In the genomic region with DNA sequence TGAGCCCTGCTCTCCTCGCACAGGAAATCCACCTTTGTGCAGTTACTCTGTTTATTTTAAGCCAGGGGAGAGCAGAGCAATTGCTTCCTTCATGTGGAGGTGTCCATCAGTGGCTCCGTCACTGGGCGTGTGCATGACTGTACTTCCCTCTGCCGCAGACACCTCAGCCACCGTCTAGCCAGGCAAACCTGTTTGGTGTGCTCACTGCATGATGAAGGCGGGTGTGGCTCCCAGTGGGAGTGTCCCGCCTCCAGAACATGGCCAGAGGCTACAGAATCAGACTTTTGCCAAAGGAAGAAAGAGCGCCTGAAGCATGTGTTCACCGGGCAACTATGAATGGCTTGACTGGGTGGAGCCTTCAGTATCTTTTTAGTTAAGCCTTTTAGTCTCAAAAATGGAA, we compare ENCODE assay signal across 10 cellular contexts. TPM values are rescaled to one million over a fixed set of nuclear protein-coding genes. Genes with fewer than 3 reads are reported as not detected.
A peak's percentile ranks its signal among the peaks of the same experiment; 100 is the strongest.
DNase-seq lines count a peak whose midpoint lies in the region; ATAC-seq, FAIRE-seq and TF ChIP-seq lines count a peak whose summit lies in the region.
"Had no signal": no experiment of that assay in that cellular context is flagged by ENCODE, and none has a peak within 500 bp of the region (broad histone marks: within the 10 kb centered on the region; RNA-seq: fewer than 3 reads in every experiment).

No MANE protein-coding gene starts in this region.

- no peaks in the 10 kb centered on the region for H3K4me1 ChIP-seq in pancreas

- DNase-seq in EL (peak; percentile 59), NCI-H510A (lab: John Stamatoyannopoulos, UW) (peak; percentile 65), dermis blood vessel endothelial cell (peak; percentile 25), pancreas (peak in 5 of 6 donors; percentile 4 to 53 (median 23)), SHP77 treated with DMSO at 0.1 percent for 48 hours (lab: John Stamatoyannopoulos, UW) (no peak), KG1 (lab: John Stamatoyannopoulos, UW) (no peak)
- DNase-seq: activated CD8-positive, alpha-beta memory T cell treated with anti-CD3 and anti-CD28 coated beads, Interleukin-2, amount 50 U/mL, for 48 hours; H9 had no signal

- no peak for TF ChIP-seq CTCF in pancreas (IDR thresholded peaks at IDR 0.05)

- no peak overlapping the region for H3K27ac ChIP-seq in pancreas

- WGBS in pancreas, 2 donors = 63 to 64% methylated on average over 9 of the region's 9 CpGs

- H3K4me3 ChIP-seq in pancreas = no peak overlapping the region

- H3K36me3 ChIP-seq in pancreas = no peaks in the 10 kb centered on the region

- no peaks in the 10 kb centered on the region for H3K27me3 ChIP-seq in pancreas

- FAIRE-seq in pancreas (lab: Jason Lieb, UNC) = no peak

- H3K9me3 ChIP-seq in pancreas = no peaks in the 10 kb centered on the region

- ATAC-seq in pancreas = peak in 3 of 4 donors; percentile 89 to 93 (median 90)
- ATAC-seq in HG03045 (IDR thresholded peaks at IDR 0.05; ENCODE audit: unreplicated experiment) = no peak
- ATAC-seq in GM21526 (IDR thresholded peaks at IDR 0.05; ENCODE audit: low FRiP score, unreplicated experiment) = no peak

- intact Hi-C loops in pancreas (cut with DNase I) = no loop called here

RNA-seq across cellular contexts. Expression of a gene that starts 26.1 kb away (rescaled TPM):
- total RNA-seq in dermis blood vessel endothelial cell = 0.70 and 1.5 TPM in 2 replicates
- 10 to 100 TPM in 2 of 6 donors, 1 to 10 TPM in 4; 1.3 to 31.2 (median 2.2) TPM for total RNA-seq in pancreas
- 1 to 10 TPM; 1.8 to 2.7 TPM for polyA plus RNA-seq in pancreas

Comparison
In these comparisons a context has a peak if more than half of its experiments do, and no peak if none do; other contexts are left out.
1. DNase-seq: peak in EL (single experiment), NCI-H510A (single experiment), dermis blood vessel endothelial cell (single experiment) and pancreas (5 of 6); none in SHP77 treated with DMSO at 0.1 percent for 48 hours (single experiment) and KG1 (single experiment).
2. ATAC-seq: peak in pancreas (3 of 4); none in HG03045 (single experiment) and GM21526 (single experiment).